20 cellular contexts compared by ENCODE assay signal in genomic region chr20:36654506-36654905, GRCh38. TPM values are rescaled to one million over a fixed set of nuclear protein-coding genes. Genes with fewer than 3 reads are reported as not detected.
DNase-seq lines count a peak whose midpoint lies in the region; ATAC-seq and TF ChIP-seq lines count a peak whose summit lies in the region.
"Had no signal": no experiment of that assay in that cellular context is flagged by ENCODE, and none has a peak within 500 bp of the region (broad histone marks: within the 10 kb centered on the region; RNA-seq: fewer than 3 reads in every experiment).

No MANE protein-coding gene starts in this region.

- H3K27me3 ChIP-seq in right cardiac atrium (ENCODE audit: control insufficient read depth, insufficient read depth) (no peaks in the 10 kb centered on the region), gastroesophageal sphincter (no peaks in the 10 kb centered on the region)

- H3K4me3 Mint-ChIP-seq in chondrocyte (ENCODE audit: unreplicated experiment) (no peak overlapping the region), neural crest cell (no peak overlapping the region)
- H3K4me3 Mint-ChIP-seq: CD8-positive, alpha-beta T cell had no signal

- H3K4me3 ChIP-seq in right cardiac atrium (ENCODE audit: low read length) (no peak overlapping the region), gastroesophageal sphincter (no peak overlapping the region)
- H3K4me3 ChIP-seq: GM23248 had no signal

- H3K36me3 ChIP-seq in gastroesophageal sphincter, result peaks cover 0 to 84% of the 10 kb centered on the region in 2 donors

- H3K27me3 Mint-ChIP-seq in chondrocyte (ENCODE audit: low read depth) (no peaks in the 10 kb centered on the region), neural crest cell (ENCODE audit: low read depth) (no peaks in the 10 kb centered on the region)
- H3K27me3 Mint-ChIP-seq: CD4-positive, CD25-positive, alpha-beta regulatory T cell had no signal

- H3K4me1 ChIP-seq in right cardiac atrium (ENCODE audit: control insufficient read depth, insufficient read depth, low read length), result no peaks in the 10 kb centered on the region
- H3K4me1 ChIP-seq in gastroesophageal sphincter, result no peaks in the 10 kb centered on the region
- H3K4me1 ChIP-seq: Caco-2 had no signal

- no peak for TF ChIP-seq EP300 in gastroesophageal sphincter (IDR thresholded peaks at IDR 0.05)

- DNase-seq in Right ventricle myocardium inferior (ENCODE audit: missing footprints) (peak; percentile 22), right cardiac atrium (no peak), chondrocyte (ENCODE audit: low spot score) (peak; percentile 59), neural crest cell (ENCODE audit: low read depth, low spot score) (no peak), NCI-H524 treated with DMSO at 0.1 percent for 48 hours (lab: John Stamatoyannopoulos, UW) (no peak)
- DNase-seq: C1 segment of cervical spinal cord; CD4-positive, CD25-positive, alpha-beta regulatory T cell; CD8-positive, alpha-beta T cell; DMS153; DND-41; GM23248; H7 had no signal

- no peaks in the 10 kb centered on the region for H3K9me3 ChIP-seq in right cardiac atrium (ENCODE audit: control insufficient read depth, low read length)
- H3K9me3 ChIP-seq in gastroesophageal sphincter, result no peaks in the 10 kb centered on the region
- H3K9me3 ChIP-seq: Caco-2 had no signal

- H3K4me1 Mint-ChIP-seq in chondrocyte (ENCODE audit: low read depth), result no peaks in the 10 kb centered on the region
- no peaks in the 10 kb centered on the region for H3K4me1 Mint-ChIP-seq in neural crest cell

- no peaks in the 10 kb centered on the region for H3K9me3 Mint-ChIP-seq in chondrocyte (ENCODE audit: low read depth)
- H3K9me3 Mint-ChIP-seq in neural crest cell, result no peaks in the 10 kb centered on the region
- H3K9me3 Mint-ChIP-seq: CD4-positive, CD25-positive, alpha-beta regulatory T cell; CD8-positive, alpha-beta T cell had no signal

- ATAC-seq in Right ventricle myocardium inferior, result no peak
- ATAC-seq in right cardiac atrium, result no peak
- no peak for ATAC-seq in HG02870 (IDR thresholded peaks at IDR 0.05; ENCODE audit: unreplicated experiment)
- ATAC-seq in gastroesophageal sphincter, result no peak
- ATAC-seq: CD8-positive, alpha-beta T cell; HCT116 had no signal

- H3K27ac ChIP-seq in right cardiac atrium (ENCODE audit: low read length), result no peak overlapping the region
- H3K27ac ChIP-seq in gastroesophageal sphincter, result no peak overlapping the region
- H3K27ac ChIP-seq: GM23248 had no signal

- intact Hi-C loops in Right ventricle myocardium inferior (cut with DNase I), result no loop called here
- intact Hi-C loops in right cardiac atrium (cut with DNase I), result no loop called here

- TF ChIP-seq CTCF in chondrocyte (IDR thresholded peaks at IDR 0.05), result no peak
- TF ChIP-seq CTCF in neural crest cell (conservative IDR thresholded peaks at IDR 0.05), result no peak
- no peak for TF ChIP-seq CTCF in gastroesophageal sphincter (IDR thresholded peaks at IDR 0.05)

- WGBS in right cardiac atrium, result 96% methylated on average over 8 of the region's 8 CpGs
- WGBS in gastroesophageal sphincter (ENCODE audit: low coverage in 1 of 2), 2 donors, result no CpG with 5 or more reads among the region's 8 CpGs

- TF ChIP-seq POLR2A in gastroesophageal sphincter (IDR thresholded peaks at IDR 0.05), result no peak

- H3K27ac Mint-ChIP-seq in chondrocyte (ENCODE audit: unreplicated experiment), result no peak overlapping the region
- H3K27ac Mint-ChIP-seq in neural crest cell (ENCODE audit: unreplicated experiment), result peak overlapping the region; percentile 8
- H3K27ac Mint-ChIP-seq: CD8-positive, alpha-beta T cell had no signal

- H3K36me3 Mint-ChIP-seq in chondrocyte (ENCODE audit: low read depth) (peaks cover 18% of the 10 kb centered on the region), neural crest cell (ENCODE audit: low read depth) (peaks cover 4% of the 10 kb centered on the region)

RNA-seq across cellular contexts. Expression of gene SLA2, which starts 8.5 kb away (rescaled TPM):
- total RNA-seq in Right ventricle myocardium inferior (0.30 TPM), right cardiac atrium (under 1 TPM; 0.28 to 0.70 (median 0.61) TPM), chondrocyte (0.24 TPM in 1 of 3 replicates, not detected in the others), neural crest cell (0.16 TPM in 1 of 2 replicates, not detected in the other), gastroesophageal sphincter (under 1 TPM in 1 of 4 donors, not detected in 3; 0.13 TPM)
- polyA plus RNA-seq in right cardiac atrium, result 0.20 TPM
- total RNA-seq: A172, A673, GM23248, H1 had no signal
- polyA plus RNA-seq: BJ, GM23248 had no signal

RNA-seq across cellular contexts. Expression of gene RAB5IF, which starts 48.9 kb away (rescaled TPM):
- 65.4 TPM for total RNA-seq in Right ventricle myocardium inferior
- total RNA-seq in right cardiac atrium, result 10 to 100 TPM; 60.2 to 69.9 (median 62.9) TPM
- 74.3 TPM for polyA plus RNA-seq in right cardiac atrium
- 71.3 to 74.0 TPM (median 71.5 TPM) in 3 replicates for total RNA-seq in chondrocyte
- total RNA-seq in neural crest cell, result 76.2 and 78.1 TPM in 2 replicates
- 100 to 1,000 TPM in 1 of 4 donors, 10 to 100 TPM in 3; 66.3 to 100 (median 78.9) TPM for total RNA-seq in gastroesophageal sphincter

Comparison
In these comparisons a context has a peak if more than half of its experiments do, and no peak if none do; other contexts are left out.
1. DNase-seq: peak in Right ventricle myocardium inferior (single experiment) and chondrocyte (single experiment); none in right cardiac atrium (0 of 3), neural crest cell (single experiment) and NCI-H524 treated with DMSO at 0.1 percent for 48 hours (single experiment).